In the genomic region with DNA sequence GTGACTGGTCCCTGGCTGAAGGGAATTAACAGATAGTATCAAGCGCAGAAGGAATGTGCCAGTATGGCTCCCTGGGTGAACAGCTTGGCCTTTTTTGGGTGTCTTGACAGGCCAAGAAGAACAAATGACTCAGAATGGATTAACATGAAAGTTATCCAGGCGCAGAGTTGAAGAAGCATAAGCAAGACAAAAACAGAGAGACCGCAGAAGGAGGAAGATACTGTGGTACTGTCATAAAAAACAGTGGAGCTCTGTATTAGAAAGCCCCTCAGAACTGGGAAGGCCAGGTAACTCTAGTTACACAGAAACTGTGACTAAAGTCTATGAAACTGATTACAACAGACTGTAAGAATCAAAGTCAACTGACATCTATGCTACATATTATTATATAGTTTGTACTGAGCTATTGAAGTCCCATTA, we compare ENCODE assay signal across 10 cellular contexts. TPM values are rescaled to one million over a fixed set of nuclear protein-coding genes. Genes with fewer than 3 reads are reported as not detected.
DNase-seq lines count a peak whose midpoint lies in the region; ATAC-seq and TF ChIP-seq lines count a peak whose summit lies in the region.
"Had no signal": no experiment of that assay in that cellular context is flagged by ENCODE, and none has a peak within 500 bp of the region (broad histone marks: within the 10 kb centered on the region; RNA-seq: fewer than 3 reads in every experiment).

No MANE protein-coding gene starts in this region.

- H3K4me2 ChIP-seq in hepatocyte, result peak overlapping the region; percentile 32

- ATAC-seq in GM19467 (IDR thresholded peaks at IDR 0.05; ENCODE audit: unreplicated experiment) (peak; percentile 20), HG02870 (IDR thresholded peaks at IDR 0.05; ENCODE audit: unreplicated experiment) (no peak)

- intact Hi-C loops in A673 (cut with micrococcal nuclease; ENCODE audit: unreplicated experiment), result no loop called here

- POLR2A ChIA-PET in A673 (lab: Charles Lee; ENCODE audit: low non-redundant PET), result interaction anchor here (0.6 kb wide), 1 partner anchor 103 kb away, joined by 5 read pairs; no protein-coding TSS in a partner anchor

- H3K9me3 ChIP-seq in A673 (ENCODE audit: low read depth, low read length, poor library complexity, severe bottlenecking), result no peaks in the 10 kb centered on the region
- H3K9me3 ChIP-seq in hepatocyte (ENCODE audit: low read depth), result no peaks in the 10 kb centered on the region
- H3K9me3 ChIP-seq: Caco-2 had no signal

- no peaks in the 10 kb centered on the region for H4K20me1 ChIP-seq in hepatocyte (ENCODE audit: insufficient read depth, poor library complexity, severe bottlenecking)

- DNase-seq in A673 (ENCODE audit: low spot score), result no peak
- DNase-seq in hepatocyte (ENCODE audit: low spot score), result no peak
- DNase-seq in inferior parietal cortex (ENCODE audit: extremely low spot score), result no peak
- DNase-seq in middle frontal gyrus (ENCODE audit: extremely low spot score, low spot score), result no peak
- no peak for DNase-seq in dermis blood vessel endothelial cell
- DNase-seq: Caco-2 had no signal

- peaks cover 45% of the 10 kb centered on the region for H3K4me1 Mint-ChIP-seq in T-helper 1 cell treated with Interleukin-12 subunit alpha and Interleukin-12 subunit beta and Interleukin-4 antibody, amounts not matched to agents 30 μg/mL and 1 μg/mL, for 36 hours (ENCODE audit: low read depth)

- BruUV-seq in A673 (replicated peaks; lab: Mats Ljungman, UMichigan), result no TSS peak

- H3K36me3 ChIP-seq in A673 (ENCODE audit: insufficient read depth, low read length, poor library complexity, severe bottlenecking) (no peaks in the 10 kb centered on the region), hepatocyte (replicated peaks; ENCODE audit: insufficient read depth, low read depth) (no peaks in the 10 kb centered on the region)

- peaks cover 36% of the 10 kb centered on the region for H3K36me3 Mint-ChIP-seq in T-helper 1 cell treated with Interleukin-12 subunit alpha and Interleukin-12 subunit beta and Interleukin-4 antibody, amounts not matched to agents 30 μg/mL and 1 μg/mL, for 36 hours (ENCODE audit: low read depth)

- no peaks in the 10 kb centered on the region for H3K9me2 ChIP-seq in hepatocyte (replicated peaks; ENCODE audit: insufficient read depth)

- H3K27me3 ChIP-seq in A673 (replicated peaks; ENCODE audit: insufficient read depth, low read depth, low read length, poor library complexity) (no peaks in the 10 kb centered on the region), hepatocyte (no peaks in the 10 kb centered on the region)

- H3K9me3 Mint-ChIP-seq in T-helper 1 cell treated with Interleukin-12 subunit alpha and Interleukin-12 subunit beta and Interleukin-4 antibody, amounts not matched to agents 30 μg/mL and 1 μg/mL, for 36 hours, result no peaks in the 10 kb centered on the region

- H3K27ac ChIP-seq in A673 (ENCODE audit: low read depth, low read length, poor library complexity, severe bottlenecking) (peak overlapping the region; percentile 53), hepatocyte (peak overlapping the region; percentile 39)

- H3K27me3 Mint-ChIP-seq in T-helper 1 cell treated with Interleukin-12 subunit alpha and Interleukin-12 subunit beta and Interleukin-4 antibody, amounts not matched to agents 30 μg/mL and 1 μg/mL, for 36 hours (ENCODE audit: low read depth), result peaks cover 4% of the 10 kb centered on the region

- H3K27ac Mint-ChIP-seq in T-helper 1 cell treated with Interleukin-12 subunit alpha and Interleukin-12 subunit beta and Interleukin-4 antibody, amounts not matched to agents 30 μg/mL and 1 μg/mL, for 36 hours, result no peak overlapping the region

- no peak for TF ChIP-seq CTCF in A673 (conservative IDR thresholded peaks at IDR 0.05; ENCODE audit: low read depth, low read length)
- TF ChIP-seq CTCF in hepatocyte (IDR thresholded peaks at IDR 0.05; ENCODE audit: poor library complexity), result no peak

- CTCF ChIA-PET in A673 (lab: Charles Lee), result no interaction called here

- no peaks in the 10 kb centered on the region for H3K79me2 ChIP-seq in hepatocyte

- no peak overlapping the region for H2AFZ ChIP-seq in hepatocyte

- H3K4me3 Mint-ChIP-seq in T-helper 1 cell treated with Interleukin-12 subunit alpha and Interleukin-12 subunit beta and Interleukin-4 antibody, amounts not matched to agents 30 μg/mL and 1 μg/mL, for 36 hours, result peak overlapping the region; percentile 84

- WGBS in hepatocyte (ENCODE audit: low lambda C conversion rate, missing lambda C conversion rate), result 65% methylated on average over 3 of the region's 3 CpGs

- peaks cover 50% of the 10 kb centered on the region for H3K4me1 ChIP-seq in A673 (ENCODE audit: insufficient read depth, low read length, poor library complexity, severe bottlenecking)
- H3K4me1 ChIP-seq in hepatocyte (ENCODE audit: insufficient read depth), result peaks cover 10% of the 10 kb centered on the region
- H3K4me1 ChIP-seq: Caco-2 had no signal

- H3K4me3 ChIP-seq in A673 (ENCODE audit: low read depth, low read length, poor library complexity, severe bottlenecking) (no peak overlapping the region), hepatocyte (no peak overlapping the region)
- H3K4me3 ChIP-seq: lung had no signal

RNA-seq across cellular contexts. Expression of gene RGS1, which starts 3.8 kb away (rescaled TPM):
- total RNA-seq in A673 (2021), result 0.28 TPM in 1 of 2 replicates, not detected in the other
- total RNA-seq in hepatocyte, result 4.8 and 9.8 TPM in 2 replicates
- 4.0 and 5.6 TPM in 2 replicates for polyA plus RNA-seq in hepatocyte
- total RNA-seq in dermis blood vessel endothelial cell, result not detected in 2 replicates
- total RNA-seq: Caco-2 had no signal

RNA-seq across cellular contexts. Expression of gene RGS13, which starts 56.6 kb away (rescaled TPM):
- total RNA-seq in A673 (2021) (0.09 TPM in 1 of 2 replicates, not detected in the other), hepatocyte (3.3 and 4.4 TPM in 2 replicates), dermis blood vessel endothelial cell (not detected in 2 replicates)
- polyA plus RNA-seq in hepatocyte, result 1.1 and 2.7 TPM in 2 replicates
- total RNA-seq: Caco-2 had no signal
